ENCODE assay signal across 16 cellular contexts in the genomic region with DNA sequence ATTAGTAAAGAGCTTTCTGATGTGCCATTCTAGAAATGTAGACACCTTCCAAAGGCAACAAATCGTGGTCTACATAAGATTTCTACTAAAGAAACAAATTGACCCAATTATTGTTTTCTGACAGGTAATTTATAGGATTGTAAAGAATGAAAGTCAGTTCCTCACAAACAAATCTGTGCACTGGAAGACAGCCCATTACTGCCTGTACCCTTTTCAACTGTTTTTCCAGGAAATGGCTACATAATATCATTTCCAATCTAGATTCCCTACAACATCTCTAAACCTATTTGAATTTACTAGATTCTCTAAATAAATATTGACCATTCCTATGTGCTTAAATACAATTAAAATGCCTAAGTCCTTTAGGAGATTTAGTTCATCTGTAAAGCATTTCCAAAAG.
DNase-seq lines count a peak whose midpoint lies in the region; ATAC-seq and TF ChIP-seq lines count a peak whose summit lies in the region.
"Had no signal": no experiment of that assay in that cellular context is flagged by ENCODE, and none has a peak within 500 bp of the region (broad histone marks: within the 10 kb centered on the region; RNA-seq: fewer than 3 reads in every experiment).

No MANE protein-coding gene starts in this region.

- H3K9ac ChIP-seq in Karpas-422 (ENCODE audit: low read length): no peak overlapping the region
- H3K9ac ChIP-seq in SU-DHL-6 (ENCODE audit: low read length): no peak overlapping the region
- no peak overlapping the region for H3K9ac ChIP-seq in neural cell (ENCODE audit: low read length)
- H3K9ac ChIP-seq in mesendoderm (ENCODE audit: low read length): no peak overlapping the region
- H3K9ac ChIP-seq: BLaER1 treated with 17β-estradiol and CSF1 and Interleukin-3, amounts not matched to agents 10 nM and 100 nM had no signal

- H3K27ac ChIP-seq in Karpas-422 (ENCODE audit: low read length) (no peak overlapping the region), SU-DHL-6 (ENCODE audit: low read depth, low read length) (no peak overlapping the region), neural cell (ENCODE audit: low read length) (no peak overlapping the region), mesendoderm (ENCODE audit: low read depth, low read length) (no peak overlapping the region), right cardiac atrium (ENCODE audit: low read length) (no peak overlapping the region)
- H3K27ac ChIP-seq: 22Rv1; A549; BLaER1 treated with 17β-estradiol and CSF1 and Interleukin-3, amounts not matched to agents 10 nM and 100 nM had no signal

- no peaks in the 10 kb centered on the region for H3F3A ChIP-seq in SU-DHL-6 (ENCODE audit: insufficient read depth)
- no peaks in the 10 kb centered on the region for H3F3A ChIP-seq in neural cell (ENCODE audit: insufficient read depth, low read length, poor library complexity, severe bottlenecking)

- H3K4me2 ChIP-seq in Karpas-422 (ENCODE audit: low read depth, low read length, poor library complexity, severe bottlenecking) (no peak overlapping the region), SU-DHL-6 (ENCODE audit: low read depth, low read length, poor library complexity, severe bottlenecking) (no peak overlapping the region), neural cell (ENCODE audit: low read length) (no peak overlapping the region), mesendoderm (ENCODE audit: low read length) (no peak overlapping the region)
- H3K4me2 ChIP-seq: A549; BLaER1 treated with 17β-estradiol and CSF1 and Interleukin-3, amounts not matched to agents 10 nM and 100 nM had no signal

- no peak overlapping the region for H4K8ac ChIP-seq in mesendoderm (ENCODE audit: low read depth, low read length)

- no peaks in the 10 kb centered on the region for H3K79me2 ChIP-seq in Karpas-422 (ENCODE audit: low read length)
- no peaks in the 10 kb centered on the region for H3K79me2 ChIP-seq in SU-DHL-6 (ENCODE audit: insufficient read depth, low read length)
- no peaks in the 10 kb centered on the region for H3K79me2 ChIP-seq in neural cell (replicated peaks; ENCODE audit: insufficient read depth, low read length)
- H3K79me2 ChIP-seq in mesendoderm (ENCODE audit: control insufficient read depth, insufficient read depth, low read length): no peaks in the 10 kb centered on the region

- no peak overlapping the region for H4K5ac ChIP-seq in mesendoderm (ENCODE audit: low read length)

- H3K4me1 ChIP-seq in Karpas-422 (ENCODE audit: low read length): no peaks in the 10 kb centered on the region
- no peaks in the 10 kb centered on the region for H3K4me1 ChIP-seq in mesendoderm (ENCODE audit: control insufficient read depth, low read depth, low read length)
- no peaks in the 10 kb centered on the region for H3K4me1 ChIP-seq in right cardiac atrium (ENCODE audit: control insufficient read depth, insufficient read depth, low read length)
- H3K4me1 ChIP-seq: A549; BLaER1 treated with 17β-estradiol and CSF1 and Interleukin-3, amounts not matched to agents 10 nM and 100 nM had no signal

- no peaks in the 10 kb centered on the region for H3K9me3 ChIP-seq in Karpas-422 (ENCODE audit: low read length)
- no peaks in the 10 kb centered on the region for H3K9me3 ChIP-seq in SU-DHL-6 (ENCODE audit: insufficient read depth, low read length)
- H3K9me3 ChIP-seq in neural cell (ENCODE audit: low read length): no peaks in the 10 kb centered on the region
- H3K9me3 ChIP-seq in right cardiac atrium (ENCODE audit: control insufficient read depth, low read length): no peaks in the 10 kb centered on the region
- H3K9me3 ChIP-seq: A549; BLaER1 treated with 17β-estradiol and CSF1 and Interleukin-3, amounts not matched to agents 10 nM and 100 nM had no signal

- H3K9me2 ChIP-seq in Karpas-422 (replicated peaks; ENCODE audit: insufficient read depth, low read length) (no peaks in the 10 kb centered on the region), SU-DHL-6 (replicated peaks; ENCODE audit: insufficient read depth, low read length) (no peaks in the 10 kb centered on the region), neural cell (ENCODE audit: insufficient read depth, low read length) (no peaks in the 10 kb centered on the region)

- no peak for TF ChIP-seq RAD21 in neural cell (conservative IDR thresholded peaks at IDR 0.05)

- intact Hi-C loops in right cardiac atrium (cut with DNase I): no loop called here

- no peak overlapping the region for H3K56ac ChIP-seq in mesendoderm (ENCODE audit: low read length)

- H2AFZ ChIP-seq in Karpas-422 (ENCODE audit: low read length) (peak overlapping the region; percentile 19), SU-DHL-6 (ENCODE audit: low read depth, low read length, severe bottlenecking) (peak overlapping the region; percentile 60), neural cell (ENCODE audit: low read depth, low read length) (no peak overlapping the region)

- no peak for ATAC-seq in right cardiac atrium
- ATAC-seq: A549 had no signal

- no peak overlapping the region for H3K18ac ChIP-seq in mesendoderm (ENCODE audit: low read length)

- TF ChIP-seq CTCF in SU-DHL-6 (IDR thresholded peaks at IDR 0.05; ENCODE audit: insufficient read depth, low read length, poor library complexity, severe bottlenecking) (no peak), neural cell (IDR thresholded peaks at IDR 0.05; ENCODE audit: poor library complexity, severe bottlenecking) (no peak)

- no peak overlapping the region for H2AK5ac ChIP-seq in mesendoderm (ENCODE audit: low read length)

- WGBS in mesendoderm (ENCODE audit: extremely low coverage, insufficient coverage, low lambda C conversion rate): no CpG with 5 or more reads among the region's 1 CpG
- WGBS in right cardiac atrium: 60% methylated on average over 1 of the region's 1 CpG

- no peak overlapping the region for H3K4ac ChIP-seq in mesendoderm (ENCODE audit: low read depth, low read length)

- DNase-seq in Karpas-422: no peak
- peak; percentile 27 for DNase-seq in NCI-H69 (lab: John Stamatoyannopoulos, UW)
- no peak for DNase-seq in mesendoderm
- DNase-seq in right cardiac atrium: no peak
- no peak for DNase-seq in NCI-H1417 treated with DMSO at 0.1 percent for 48 hours (lab: John Stamatoyannopoulos, UW)
- DNase-seq: AML-193; CD4-positive, alpha-beta memory T cell; CD8-positive, alpha-beta memory T cell; COR-L47; DMS79 treated with DMSO at 0.1 percent for 48 hours; GF-D8 had no signal

- no peak overlapping the region for H2BK120ac ChIP-seq in mesendoderm (ENCODE audit: low read depth, low read length)

- H3K36me3 ChIP-seq in Karpas-422 (ENCODE audit: insufficient read depth, low read length): no peaks in the 10 kb centered on the region
- no peaks in the 10 kb centered on the region for H3K36me3 ChIP-seq in SU-DHL-6 (ENCODE audit: low read length)
- no peaks in the 10 kb centered on the region for H3K36me3 ChIP-seq in neural cell (ENCODE audit: insufficient read depth, low read length)
- no peaks in the 10 kb centered on the region for H3K36me3 ChIP-seq in mesendoderm (ENCODE audit: control insufficient read depth, insufficient read depth, low read length)
- H3K36me3 ChIP-seq: BLaER1 treated with 17β-estradiol and CSF1 and Interleukin-3, amounts not matched to agents 10 nM and 100 nM had no signal

- H3K79me1 ChIP-seq in mesendoderm (ENCODE audit: low read length): no peaks in the 10 kb centered on the region

- H3K23ac ChIP-seq in mesendoderm (ENCODE audit: low read length): no peak overlapping the region

- peak; percentile 40 for TF ChIP-seq EP300 in neural cell (conservative IDR thresholded peaks at IDR 0.05; ENCODE audit: poor library complexity, severe bottlenecking)

- H2BK15ac ChIP-seq in mesendoderm (replicated peaks; ENCODE audit: low read depth): no peak overlapping the region

- no peak overlapping the region for H2BK5ac ChIP-seq in mesendoderm (ENCODE audit: low read length)

- H3K4me3 ChIP-seq in Karpas-422 (ENCODE audit: low read length): no peak overlapping the region
- H3K4me3 ChIP-seq in SU-DHL-6 (ENCODE audit: insufficient read depth, low read length, poor library complexity, severe bottlenecking): no peak overlapping the region
- H3K4me3 ChIP-seq in neural cell (ENCODE audit: low read length): no peak overlapping the region
- no peak overlapping the region for H3K4me3 ChIP-seq in mesendoderm (ENCODE audit: low read length)
- no peak overlapping the region for H3K4me3 ChIP-seq in right cardiac atrium (ENCODE audit: low read length)
- H3K4me3 ChIP-seq: A549; BLaER1 treated with 17β-estradiol and CSF1 and Interleukin-3, amounts not matched to agents 10 nM and 100 nM had no signal

- no peaks in the 10 kb centered on the region for H4K20me1 ChIP-seq in Karpas-422 (ENCODE audit: insufficient read depth, low read depth, low read length)
- H4K20me1 ChIP-seq in SU-DHL-6 (ENCODE audit: low read depth, low read length): no peaks in the 10 kb centered on the region
- H4K20me1 ChIP-seq in neural cell (ENCODE audit: insufficient read depth): no peaks in the 10 kb centered on the region
- H4K20me1 ChIP-seq: BLaER1 treated with 17β-estradiol and CSF1 and Interleukin-3, amounts not matched to agents 10 nM and 100 nM had no signal

- H3K27me3 ChIP-seq in Karpas-422 (ENCODE audit: low read length) (no peaks in the 10 kb centered on the region), SU-DHL-6 (ENCODE audit: low read length) (no peaks in the 10 kb centered on the region), neural cell (ENCODE audit: insufficient read depth, low read depth, low read length) (no peaks in the 10 kb centered on the region), mesendoderm (ENCODE audit: insufficient read depth, low read length, poor library complexity) (no peaks in the 10 kb centered on the region), right cardiac atrium (ENCODE audit: control insufficient read depth, insufficient read depth) (no peaks in the 10 kb centered on the region)
- H3K27me3 ChIP-seq: BLaER1 treated with 17β-estradiol and CSF1 and Interleukin-3, amounts not matched to agents 10 nM and 100 nM had no signal

TF ChIP-seq in neural cell, 6 proteins besides CTCF, POLR2A, EP300 and RAD21 (continues in another document):
- TF ChIP-seq SMC3 (conservative IDR thresholded peaks at IDR 0.05; ENCODE audit: poor library complexity): no peak
